ENCODE assay signal across 1 cellular context in genomic region chr19:55801416-55801815, GRCh38.
TF ChIP-seq lines count a peak whose summit lies in the region.

No MANE protein-coding gene starts in this region.

TF ChIP-seq in GM12878, 131 proteins besides CTCF, POLR2A, EP300 and RAD21:
- TF ChIP-seq CHD4 (IDR thresholded peaks at IDR 0.05) (no peak), BHLHE40 (IDR thresholded peaks at IDR 0.05; ENCODE audit: borderline replicate concordance in 1 of 2, low read depth in 2 of 2, low read length in 1 of 2) (peak in 1 of 2 experiments; percentile 20; a peak in 1 of 4 replicates), SPI1 (IDR thresholded peaks at IDR 0.05; ENCODE audit: borderline replicate concordance, insufficient read depth, low read depth, low read length) (peak; percentile 52; the same call in 1 of the 2 replicates), POLR2AphosphoS2 (IDR thresholded peaks at IDR 0.05; ENCODE audit: low read depth, low read length) (no peak), SIX5 (IDR thresholded peaks at IDR 0.05; ENCODE audit: low read depth, low read length, severe bottlenecking) (no peak)
